ENCODE assay signal across 1 cellular context in genomic region chr6:136614994-136615393, GRCh38.
TF ChIP-seq lines count a peak whose summit lies in the region.

No MANE protein-coding gene starts in this region.

TF ChIP-seq in SK-N-SH treated with all-trans-retinoic acid at 6 μM for 48 hours, 23 proteins besides CTCF, POLR2A, EP300 and RAD21 (continued from another document):
- TF ChIP-seq CSRNP3 (CRISPR knock-in tag; IDR thresholded peaks at IDR 0.05) (0 out of 2 replicates have a peak, but pooled peaks have one; percentile 38), ISL1 (CRISPR knock-in tag; IDR thresholded peaks at IDR 0.05) (peak; percentile 93)
